ENCODE assay signal across 8 cellular contexts in genomic region chr3:196639517-196640500, GRCh38. TPM values are rescaled to one million over a fixed set of nuclear protein-coding genes. Genes with fewer than 3 reads are reported as not detected.
DNase-seq lines count a peak whose midpoint lies in the region; ATAC-seq, FAIRE-seq and TF ChIP-seq lines count a peak whose summit lies in the region.

Gene NRROS, plus strand, starts transcription at chr3:196639694. Its CDS starts 14,846 bp downstream, at chr3:196654540.

- peak within 1 kb of the TSS; percentile 25 for H3K9ac ChIP-seq in endothelial cell of umbilical vein (replicated peaks; ENCODE audit: extremely low read depth, insufficient read depth, low read length)

- POLR2A ChIA-PET in endothelial cell of umbilical vein (lab: Charles Lee), result interaction anchor here (0.6 to 1.2 kb wide), 2 partner anchors 164 to 207 kb away, joined by 3 read pairs; partner anchors contain the start of gene UBXN7

- peaks cover 6% of the 10 kb centered on the region for H3K4me1 ChIP-seq in endothelial cell of umbilical vein (ENCODE audit: control insufficient read depth, extremely low read depth, insufficient read depth, low read length)
- no peaks in the 10 kb centered on the region for H3K4me1 ChIP-seq in mucosa of descending colon (ENCODE audit: low read depth)

- no peak within 1 kb of the TSS for H3K27ac ChIP-seq in endothelial cell of umbilical vein (ENCODE audit: insufficient read depth, low read depth, low read length)

- H3K79me2 ChIP-seq in endothelial cell of umbilical vein (ENCODE audit: control insufficient read depth, insufficient read depth, low read length), result no peaks in the 10 kb centered on the region

- TF ChIP-seq POLR2A in GM15510 (IDR thresholded peaks at IDR 0.05; ENCODE audit: borderline replicate concordance, extremely low read depth, insufficient read length), result peak; percentile 78
- TF ChIP-seq POLR2A in endothelial cell of umbilical vein (IDR thresholded peaks at IDR 0.05; ENCODE audit: low read depth, low read length), result no peak

- no peaks in the 10 kb centered on the region for H3K9me3 ChIP-seq in endothelial cell of umbilical vein (replicated peaks; ENCODE audit: control insufficient read depth, insufficient read depth, low read length)
- H3K9me3 ChIP-seq in mucosa of descending colon, result no peaks in the 10 kb centered on the region

- intact Hi-C loops in endothelial cell of umbilical vein (cut with micrococcal nuclease) (loop anchor here (1.0 kb wide), 1 partner anchor 31 kb away; no protein-coding TSS in a partner anchor), mucosa of descending colon (cut with DNase I, micrococcal nuclease) (no loop called here)

- ATAC-seq in HG02981 (IDR thresholded peaks at IDR 0.05; ENCODE audit: unreplicated experiment), result peak; percentile 36
- ATAC-seq in mucosa of descending colon, result peak; percentile 84

- DNase-seq in NCI-H748 (lab: John Stamatoyannopoulos, UW; ENCODE audit: unreplicated experiment), result peak; percentile 47
- DNase-seq in activated CD8-positive, alpha-beta memory T cell treated with anti-CD3 and anti-CD28 coated beads for 48 hours (ENCODE audit: low read depth in 2 of 3, low spot score in 2 of 3), result peak in 2 of 3 experiments; percentile 53 to 57
- DNase-seq in endothelial cell of umbilical vein (ENCODE audit: low read depth, low spot score), result peak; percentile 55
- DNase-seq in mucosa of descending colon, result peak; percentile 69 to 88 (median 69)
- peak; percentile 43 to 59 for DNase-seq in stimulated activated CD8-positive, alpha-beta memory T cell treated with anti-CD3 and anti-CD28 coated beads, Interleukin-7, amount 100 ng/mL, for 48 hours (ENCODE audit: extremely low read depth in 1 of 2, low read depth in 1 of 2)
- DNase-seq in NCI-H446 treated with DMSO at 0.1 percent for 48 hours (lab: John Stamatoyannopoulos, UW), result no peak

- peaks cover 0 to 3% of the 10 kb centered on the region in 2 experiments for H3K27me3 ChIP-seq in endothelial cell of umbilical vein (ENCODE audit: control insufficient read depth in 2 of 2, insufficient read depth in 2 of 2, low read length in 2 of 2)

- TF ChIP-seq CTCF in endothelial cell of umbilical vein (IDR thresholded peaks at IDR 0.05; ENCODE audit: extremely low read depth in 1 of 2, insufficient read depth in 1 of 2, low read depth in 1 of 2, low read length in 2 of 2), result no peak
- no peak for TF ChIP-seq CTCF in mucosa of descending colon (IDR thresholded peaks at IDR 0.05)

- H3K4me2 ChIP-seq in endothelial cell of umbilical vein (ENCODE audit: insufficient read depth, low read length), result peak within 1 kb of the TSS; percentile 53

- H2AFZ ChIP-seq in endothelial cell of umbilical vein (ENCODE audit: low read depth, low read length), result peak within 1 kb of the TSS; percentile 67

- BruUV-seq in endothelial cell of umbilical vein (replicated peaks; lab: Mats Ljungman, UMichigan), result no TSS peak

- CTCF ChIA-PET in endothelial cell of umbilical vein (lab: Charles Lee), result interaction anchor here (0.7 to 2.9 kb wide), 4 partner anchors 11 to 198 kb away, joined by 3 to 25 read pairs (median 6); no protein-coding TSS in a partner anchor

- FAIRE-seq in endothelial cell of umbilical vein (lab: Jason Lieb, UNC), result peak; percentile 87

- dilution Hi-C loops in endothelial cell of umbilical vein (cut with MboI; ENCODE audit: extremely low pct_ligation_motif_present, low sequenced_read_pairs), result no loop called here

- no peaks in the 10 kb centered on the region for H3K9me1 ChIP-seq in endothelial cell of umbilical vein (replicated peaks; ENCODE audit: control insufficient read depth, extremely low read depth, insufficient read depth, low read length)

- peak within 1 kb of the TSS; percentile 17 to 42 (median 42) for H3K4me3 ChIP-seq in endothelial cell of umbilical vein (replicated peaks in 1 of 3; ENCODE audit: insufficient read depth in 1 of 3, low read depth in 1 of 3, low read length in 3 of 3)
- peak within 1 kb of the TSS; percentile 7 for H3K4me3 ChIP-seq in mucosa of descending colon

- H3K36me3 ChIP-seq in endothelial cell of umbilical vein (ENCODE audit: control insufficient read depth in 2 of 2, extremely low read depth in 1 of 2, insufficient read depth in 2 of 2, low read length in 2 of 2), result no peaks in the 10 kb centered on the region
- no peaks in the 10 kb centered on the region for H3K36me3 ChIP-seq in mucosa of descending colon (ENCODE audit: low read depth)

- no peaks in the 10 kb centered on the region for H4K20me1 ChIP-seq in endothelial cell of umbilical vein (replicated peaks; ENCODE audit: control insufficient read depth, extremely low read depth, insufficient read depth, low read length)

TF ChIP-seq in endothelial cell of umbilical vein, 7 proteins besides CTCF, POLR2A, EP300 and RAD21:
- TF ChIP-seq MAX (IDR thresholded peaks at IDR 0.05; ENCODE audit: insufficient read depth, insufficient read length) (peak; percentile 74), POLR2AphosphoS5 (IDR thresholded peaks at IDR 0.05; ENCODE audit: insufficient read depth, low read depth, low read length) (peak; percentile 64), JUN (IDR thresholded peaks at IDR 0.05; ENCODE audit: borderline replicate concordance, insufficient read depth, insufficient read length, low read depth) (no peak), FOS (IDR thresholded peaks at IDR 0.05; ENCODE audit: borderline replicate concordance, insufficient read depth, low read length) (peak; percentile 20), EZH2 (IDR thresholded peaks at IDR 0.05; ENCODE audit: borderline replicate concordance, low read depth, low read length, severe bottlenecking) (no peak), GATA2 (IDR thresholded peaks at IDR 0.05; ENCODE audit: insufficient read depth, insufficient read length, low read depth, low read length) (no peak), MYC (IDR thresholded peaks at IDR 0.05; ENCODE audit: low read depth, low read length) (no peak)

RNA-seq across cellular contexts. Expression of gene NRROS, which starts in this region (rescaled TPM):
- 14.4 and 15.6 TPM in 2 replicates for total RNA-seq in endothelial cell of umbilical vein
- polyA plus RNA-seq in endothelial cell of umbilical vein, result 8.1 and 8.7 TPM in 2 replicates
- polyA plus RNA-seq in endothelial cell of umbilical vein (2011; cell fraction: cytosol; rRNA removed), result 4.2 and 5.0 TPM in 2 replicates
- polyA plus RNA-seq in endothelial cell of umbilical vein (2011; cell fraction: nucleus; rRNA removed), result 2.7 and 3.6 TPM in 2 replicates
- 3.5 and 5.6 TPM in 2 replicates for polyA plus RNA-seq in endothelial cell of umbilical vein (2012)
- 3.2 and 3.9 TPM in 2 replicates for polyA minus RNA-seq in endothelial cell of umbilical vein
- not detected for polyA minus RNA-seq in endothelial cell of umbilical vein (2011; cell fraction: cytosol; rRNA and poly(A)+ RNA removed)
- 1.1 and 2.4 TPM in 2 replicates for polyA minus RNA-seq in endothelial cell of umbilical vein (2011; cell fraction: nucleus; rRNA and poly(A)+ RNA removed)
- 1 to 10 TPM; 1.1 to 6.0 (median 5.4) TPM for total RNA-seq in mucosa of descending colon
